Comparison of ENCODE assay signal across 19 cellular contexts in genomic region chr1:3556336-3556735, GRCh38. TPM values are rescaled to one million over a fixed set of nuclear protein-coding genes. Genes with fewer than 3 reads are reported as not detected.
A peak's percentile ranks its signal among the peaks of the same experiment; 100 is the strongest.
DNase-seq lines count a peak whose midpoint lies in the region; ATAC-seq and TF ChIP-seq lines count a peak whose summit lies in the region.
"Had no signal": no experiment of that assay in that cellular context is flagged by ENCODE, and none has a peak within 500 bp of the region (broad histone marks: within the 10 kb centered on the region; RNA-seq: fewer than 3 reads in every experiment).

No MANE protein-coding gene starts in this region.

- H3K9me3 Mint-ChIP-seq in WTC11: no peaks in the 10 kb centered on the region
- no peaks in the 10 kb centered on the region for H3K9me3 Mint-ChIP-seq in Calu3 (ENCODE audit: low read depth, unreplicated experiment)
- H3K9me3 Mint-ChIP-seq: CD4-positive, alpha-beta T cell; CD8-positive, alpha-beta memory T cell had no signal

- H4K91ac ChIP-seq in neuronal stem cell (ENCODE audit: low read depth, low read length, poor library complexity): no peak overlapping the region

- no peak overlapping the region for H3K4me2 ChIP-seq in neuronal stem cell (ENCODE audit: insufficient read depth, low read length, poor library complexity, severe bottlenecking)
- H3K4me2 ChIP-seq: A549; BLaER1 treated with 17β-estradiol and CSF1 and Interleukin-3, amounts not matched to agents 10 nM and 100 nM had no signal

- ATAC-seq in WTC11 (no peak), HG02610 (IDR thresholded peaks at IDR 0.05; ENCODE audit: unreplicated experiment) (no peak)
- ATAC-seq: A549 had no signal

- no peaks in the 10 kb centered on the region; the same call in 1 of the 2 replicates for H3K27me3 Mint-ChIP-seq in WTC11 (ENCODE audit: low read depth)
- H3K27me3 Mint-ChIP-seq in Calu3 (ENCODE audit: unreplicated experiment): no peaks in the 10 kb centered on the region
- H3K27me3 Mint-ChIP-seq: CD4-positive, alpha-beta T cell had no signal

- H3K4me1 ChIP-seq in HEK293 (ENCODE audit: control insufficient read depth, insufficient read depth, low read length) (no peaks in the 10 kb centered on the region), neuronal stem cell (ENCODE audit: control insufficient read depth in 2 of 2, insufficient read depth in 1 of 2, low read depth in 1 of 2, low read length in 2 of 2) (peaks cover 2 to 4% of the 10 kb centered on the region in 2 donors), prostate gland (replicated peaks) (peaks cover 8% of the 10 kb centered on the region)
- H3K4me1 ChIP-seq: A549, BE2C, HAP-1 had no signal

- intact Hi-C loops in Calu3 (cut with micrococcal nuclease; ENCODE audit: unreplicated experiment): no loop called here
- intact Hi-C loops in prostate gland (cut with DNase I): no loop called here

- BruUV-seq in Calu3 (replicated peaks; lab: Mats Ljungman, UMichigan): no TSS peak

- H2AFZ ChIP-seq in neuronal stem cell (ENCODE audit: low read length): no peak overlapping the region

- no peaks in the 10 kb centered on the region for H3K27me3 ChIP-seq in neuronal stem cell (ENCODE audit: control insufficient read depth in 3 of 3, insufficient read depth in 3 of 3, low read depth in 1 of 3, low read length in 3 of 3)
- no peaks in the 10 kb centered on the region for H3K27me3 ChIP-seq in prostate gland (replicated peaks; ENCODE audit: insufficient read depth)
- H3K27me3 ChIP-seq: BE2C; BLaER1 treated with 17β-estradiol and CSF1 and Interleukin-3, amounts not matched to agents 10 nM and 100 nM had no signal

- CTCF ChIA-PET in HEK293 (lab: Yijun Ruan, JAX): interaction anchor here (0.7 to 1.8 kb wide), 3 partner anchors 8 to 103 kb away, joined by 3 to 7 read pairs (median 3); no protein-coding TSS in a partner anchor
- CTCF ChIA-PET in WTC11 (lab: Charles Lee): interaction anchor here (1.4 to 2.7 kb wide), 5 partner anchors 9 to 65 kb away, joined by 6 to 15 read pairs (median 8); no protein-coding TSS in a partner anchor
- CTCF ChIA-PET in Calu3 (lab: Charles Lee): no interaction called here

- no peak overlapping the region for H3K23ac ChIP-seq in neuronal stem cell (ENCODE audit: low read depth, low read length, poor library complexity)

- H3K9ac ChIP-seq in neuronal stem cell (ENCODE audit: low read depth, low read length, poor library complexity): no peak overlapping the region
- H3K9ac ChIP-seq: BLaER1 treated with 17β-estradiol and CSF1 and Interleukin-3, amounts not matched to agents 10 nM and 100 nM had no signal

- H3K36me3 ChIP-seq in HEK293 (ENCODE audit: control insufficient read depth in 2 of 2, insufficient read depth in 1 of 2, low read length in 2 of 2) (no peaks in the 10 kb centered on the region), neuronal stem cell (replicated peaks in 1 of 2; ENCODE audit: control insufficient read depth in 2 of 2, insufficient read depth in 2 of 2, low read length in 2 of 2) (no peaks in the 10 kb centered on the region), prostate gland (no peaks in the 10 kb centered on the region)
- H3K36me3 ChIP-seq: BE2C, HAP-1 had no signal

- H3K4me1 Mint-ChIP-seq in WTC11 (no peaks in the 10 kb centered on the region), Calu3 (ENCODE audit: low read depth, unreplicated experiment) (no peaks in the 10 kb centered on the region)
- H3K4me1 Mint-ChIP-seq: CD14-positive monocyte; CD8-positive, alpha-beta memory T cell had no signal

- no peak overlapping the region for H2BK15ac ChIP-seq in neuronal stem cell (ENCODE audit: low read length)

- H3K4ac ChIP-seq in neuronal stem cell (ENCODE audit: low read length): no peak overlapping the region

- WGBS in neuronal stem cell (ENCODE audit: extremely low coverage in 2 of 2, insufficient read length in 2 of 2, insufficient replicate concordance in 1 of 2), 2 donors: no CpG with 5 or more reads among the region's 17 CpGs
- 90% methylated on average over 15 of the region's 17 CpGs for WGBS in prostate gland

- H3K36me3 Mint-ChIP-seq in WTC11: no peaks in the 10 kb centered on the region
- H3K36me3 Mint-ChIP-seq in Calu3 (ENCODE audit: insufficient read depth, unreplicated experiment): no peaks in the 10 kb centered on the region
- H3K36me3 Mint-ChIP-seq: CD14-positive monocyte had no signal

- peaks cover 4% of the 10 kb centered on the region for H3K79me1 ChIP-seq in neuronal stem cell (ENCODE audit: low read depth, low read length)

- H2AK5ac ChIP-seq in neuronal stem cell (ENCODE audit: low read depth, low read length): no peak overlapping the region

- peak overlapping the region; percentile 53 for H2BK5ac ChIP-seq in neuronal stem cell (ENCODE audit: low read length)

- no peak overlapping the region for H2BK12ac ChIP-seq in neuronal stem cell (ENCODE audit: low read length)

- H3K9me3 ChIP-seq in HEK293 (ENCODE audit: control insufficient read depth, insufficient read depth, low read depth, low read length) (no peaks in the 10 kb centered on the region), neuronal stem cell (replicated peaks in 1 of 2; ENCODE audit: control insufficient read depth in 2 of 2, insufficient read depth in 1 of 2, low read depth in 1 of 2, low read length in 2 of 2) (peaks cover 0 to 5% of the 10 kb centered on the region in 2 donors), prostate gland (no peaks in the 10 kb centered on the region)
- H3K9me3 ChIP-seq: A549, BE2C, HAP-1 had no signal

- no peak for TF ChIP-seq CTCF in HEK293 (tag by site-specific recombination; IDR thresholded peaks at IDR 0.05)
- no peak for TF ChIP-seq CTCF in WTC11 (IDR thresholded peaks at IDR 0.05)
- no peak for TF ChIP-seq CTCF in Calu3 (IDR thresholded peaks at IDR 0.05; ENCODE audit: unreplicated experiment)
- TF ChIP-seq CTCF in prostate gland (IDR thresholded peaks at IDR 0.05): no peak

- H3K14ac ChIP-seq in neuronal stem cell (ENCODE audit: low read length): no peak overlapping the region

- POLR2A ChIA-PET in HEK293 (lab: Yijun Ruan, JAX): no interaction called here
- POLR2A ChIA-PET in WTC11 (lab: Charles Lee): no interaction called here

- H4K8ac ChIP-seq in neuronal stem cell (ENCODE audit: low read depth, low read length): no peak overlapping the region

- no peak overlapping the region for H2BK120ac ChIP-seq in neuronal stem cell (ENCODE audit: low read depth, low read length)

- no peak overlapping the region for H3K27ac ChIP-seq in HEK293 (ENCODE audit: extremely low read depth, low read depth, low read length)
- no peak overlapping the region for H3K27ac ChIP-seq in neuronal stem cell (replicated peaks; ENCODE audit: low read length)
- no peak overlapping the region for H3K27ac ChIP-seq in prostate gland
- H3K27ac ChIP-seq: A549; BLaER1 treated with 17β-estradiol and CSF1 and Interleukin-3, amounts not matched to agents 10 nM and 100 nM had no signal

- H3K4me3 Mint-ChIP-seq in WTC11 (no peak overlapping the region), Calu3 (ENCODE audit: low read depth, unreplicated experiment) (no peak overlapping the region)
- H3K4me3 Mint-ChIP-seq: CD14-positive monocyte; CD4-positive, alpha-beta T cell; CD8-positive, alpha-beta memory T cell had no signal

- H3K4me3 ChIP-seq in HEK293 (ENCODE audit: low read depth, low read length) (no peak overlapping the region), neuronal stem cell (ENCODE audit: low read length in 2 of 2) (no peak overlapping the region), prostate gland (no peak overlapping the region)
- H3K4me3 ChIP-seq: A549; BLaER1 treated with 17β-estradiol and CSF1 and Interleukin-3, amounts not matched to agents 10 nM and 100 nM; HAP-1 had no signal

- H3K18ac ChIP-seq in neuronal stem cell (ENCODE audit: low read length): no peak overlapping the region

- H3K27ac Mint-ChIP-seq in WTC11 (peak overlapping the region; percentile 28), Calu3 (ENCODE audit: unreplicated experiment) (no peak overlapping the region)
- H3K27ac Mint-ChIP-seq: CD14-positive monocyte; CD4-positive, alpha-beta T cell; CD8-positive, alpha-beta memory T cell had no signal

- DNase-seq in WTC11 (ENCODE audit: low spot score) (no peak), islet precursor cell (peak; percentile 73), neuronal stem cell (ENCODE audit: low spot score) (no peak), Calu3 (no peak), prostate gland (ENCODE audit: low spot score) (no peak)
- DNase-seq: ACHN; AML-193; BE2C; CD4-positive, alpha-beta T cell; CD8-positive, alpha-beta memory T cell; DMS53; DMS79 treated with DMSO at 0.1 percent for 48 hours; GOT3 had no signal

- no peak for TF ChIP-seq POLR2A in prostate gland (IDR thresholded peaks at IDR 0.05)

TF ChIP-seq in HEK293, 187 proteins besides CTCF, POLR2A, EP300 and RAD21:
- no peak for TF ChIP-seq ZNF626 (tag by site-specific recombination; IDR thresholded peaks at IDR 0.05)
- TF ChIP-seq ZIC2 (tag by site-specific recombination; IDR thresholded peaks at IDR 0.05): no peak
- no peak for TF ChIP-seq ZNF202 (tag by site-specific recombination; IDR thresholded peaks at IDR 0.05; ENCODE audit: borderline replicate concordance)
- TF ChIP-seq ZBTB7A (tag by site-specific recombination; IDR thresholded peaks at IDR 0.05; ENCODE audit: low read depth): no peak
- TF ChIP-seq ZFHX2 (tag by site-specific recombination; conservative IDR thresholded peaks at IDR 0.05): 0 out of 2 replicates have a peak, but pooled peaks have one; percentile 10
- no peak for TF ChIP-seq GLI4 (tag by site-specific recombination; IDR thresholded peaks at IDR 0.05)
- TF ChIP-seq HOXC10 (CRISPR knock-in tag; IDR thresholded peaks at IDR 0.05): no peak

TF ChIP-seq in WTC11, 78 proteins besides CTCF, POLR2A, EP300 and RAD21 (continues in another document):
- TF ChIP-seq SOX15 (CRISPR knock-in tag; IDR thresholded peaks at IDR 0.05) (no peak), ZMAT4 (CRISPR knock-in tag; IDR thresholded peaks at IDR 0.05) (no peak), TEAD1 (CRISPR knock-in tag; IDR thresholded peaks at IDR 0.05) (no peak), ERG (CRISPR knock-in tag; IDR thresholded peaks at IDR 0.05) (no peak)

RNA-seq across cellular contexts. Expression of gene MEGF6, which starts 55.0 kb away (rescaled TPM):
- total RNA-seq in WTC11 (2021) (24.9 to 32.4 TPM (median 27.2 TPM) in 3 replicates), Calu3 (2022) (32.4 and 33.8 TPM in 2 replicates), prostate gland (10 to 100 TPM; 67.3 to 82.5 TPM)
- 10.3 TPM for polyA plus RNA-seq in neuronal stem cell (2013, experiment 1 of 2)
- 10.0 TPM for polyA plus RNA-seq in neuronal stem cell (2013, experiment 2 of 2)
